25 cellular contexts compared by ENCODE assay signal in the genomic region with DNA sequence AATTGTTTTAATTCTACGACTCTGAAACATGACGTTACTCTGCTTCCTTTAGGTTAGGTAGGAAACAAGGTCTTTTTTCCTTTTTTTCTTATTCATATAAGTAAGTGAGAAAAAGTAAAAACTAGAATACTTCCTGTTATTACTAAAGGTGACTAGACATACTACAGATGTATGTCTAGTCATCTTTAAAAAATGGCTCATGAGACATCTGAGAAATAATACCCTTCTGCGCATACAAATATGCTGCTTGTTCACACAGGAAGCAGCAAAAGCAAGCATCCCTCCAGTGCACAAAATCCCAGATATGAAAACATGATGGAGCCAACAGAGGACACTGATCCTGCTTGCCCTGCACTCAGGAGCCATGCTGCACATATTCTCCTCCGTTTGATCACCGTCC.
"Had no signal": no experiment of that assay in that cellular context is flagged by ENCODE, and none has a peak within 500 bp of the region (broad histone marks: within the 10 kb centered on the region; RNA-seq: fewer than 3 reads in every experiment).

No MANE protein-coding gene starts in this region.

- H3K9me3 ChIP-seq: gastrocnemius medialis, psoas muscle, spleen, testis, tibial nerve had no signal

- H3K4me1 ChIP-seq: gastrocnemius medialis, parathyroid adenoma, psoas muscle, spleen, testis, tibial nerve had no signal

- H2AFZ ChIP-seq: parathyroid adenoma had no signal

- H3K36me3 ChIP-seq: gastrocnemius medialis, spleen, tibial nerve had no signal

- ATAC-seq: esophagus mucosa; gastrocnemius medialis; left colon; left ventricle myocardium superior; natural killer cell treated with Interleukin-12 subunit alpha and Interleukin-12 subunit beta and Interleukin-15 and Interleukin-18, amount 100 ng/mL, for 72 hours; psoas muscle; sciatic nerve; stimulated activated memory B cell treated with anti-CD40 and anti-IgM and Interleukin-4, amounts not matched to agents 10 μg/mL and 1 μg/mL and 100 μg/mL, for 72 hours had no signal

- H3K9ac ChIP-seq: parathyroid adenoma had no signal

- H3K79me2 ChIP-seq: parathyroid adenoma had no signal

- H3K27ac ChIP-seq: dorsolateral prefrontal cortex, gastrocnemius medialis, parathyroid adenoma, psoas muscle, spleen, testis, tibial nerve had no signal

- DNase-seq: cortex of kidney; dorsolateral prefrontal cortex; effector CD8-positive, alpha-beta T cell; gastrocnemius medialis; glutamatergic neuron; immature natural killer cell; kidney; left colon; left ventricle myocardium superior; mesenchymal stem cell; midbrain; psoas muscle; retina; spleen; stimulated activated CD4-positive, alpha-beta T cell treated with anti-CD3 and anti-CD28 coated beads, Interleukin-15, amount 100 ng/mL, for 24 hours; stimulated activated CD4-positive, alpha-beta T cell treated with anti-CD3 and anti-CD28 coated beads, Interleukin-1b, Interleukin-23, amount 100 ng/mL, for 48 hours; stimulated activated CD4-positive, alpha-beta T cell treated with anti-CD3 and anti-CD28 coated beads, Interleukin-4, amount 100 ng/mL, for 24 hours; testis had no signal

- H3K4me3 ChIP-seq: dorsolateral prefrontal cortex, gastrocnemius medialis, lung, psoas muscle, spleen, testis, tibial nerve had no signal

- H3K27me3 ChIP-seq: dorsolateral prefrontal cortex, gastrocnemius medialis, spleen, testis, tibial nerve had no signal
